ENCODE assay signal across 1 cellular context in genomic region chr18:63619661-63620060, GRCh38.
TF ChIP-seq lines count a peak whose summit lies in the region.

No MANE protein-coding gene starts in this region.

TF ChIP-seq in H1, 55 proteins besides CTCF, POLR2A, EP300 and RAD21 (continued from another document):
- TF ChIP-seq CHD1 (IDR thresholded peaks at IDR 0.05; ENCODE audit: low read depth, low read length) (no peak), ASH2L (IDR thresholded peaks at IDR 0.05; ENCODE audit: low read length) (no peak), SIN3A (conservative IDR thresholded peaks at IDR 0.05 in 1 of 2, IDR thresholded peaks at IDR 0.05 in 1 of 2; ENCODE audit: low read depth in 1 of 2, low read length in 2 of 2) (no peak), SAP30 (IDR thresholded peaks at IDR 0.05; ENCODE audit: insufficient read depth, insufficient replicate concordance, low read length) (no peak), CBX8 (IDR thresholded peaks at IDR 0.05; ENCODE audit: borderline replicate concordance, low read depth, low read length) (no peak), BACH1 (IDR thresholded peaks at IDR 0.05; ENCODE audit: low read length) (no peak), GABPA (IDR thresholded peaks at IDR 0.05; ENCODE audit: borderline replicate concordance, insufficient read depth, low read length) (no peak), BRCA1 (IDR thresholded peaks at IDR 0.05; ENCODE audit: low read depth, low read length) (no peak), RFX5 (IDR thresholded peaks at IDR 0.05; ENCODE audit: borderline replicate concordance, low read depth, low read length) (no peak)
